Comparison of ENCODE assay signal across 1 cellular context in genomic region chr2:219248845-219249202, GRCh38.
TF ChIP-seq lines count a peak whose summit lies in the region.

No MANE protein-coding gene starts in this region.

TF ChIP-seq in endothelial cell of umbilical vein, 7 proteins besides CTCF, POLR2A, EP300 and RAD21:
- TF ChIP-seq GATA2 (IDR thresholded peaks at IDR 0.05; ENCODE audit: insufficient read depth, insufficient read length, low read depth, low read length) (no peak), MYC (IDR thresholded peaks at IDR 0.05; ENCODE audit: low read depth, low read length) (no peak), JUN (IDR thresholded peaks at IDR 0.05; ENCODE audit: borderline replicate concordance, insufficient read depth, insufficient read length, low read depth) (no peak), MAX (IDR thresholded peaks at IDR 0.05; ENCODE audit: insufficient read depth, insufficient read length) (no peak), FOS (IDR thresholded peaks at IDR 0.05; ENCODE audit: borderline replicate concordance, insufficient read depth, low read length) (no peak), POLR2AphosphoS5 (IDR thresholded peaks at IDR 0.05; ENCODE audit: insufficient read depth, low read depth, low read length) (no peak), EZH2 (IDR thresholded peaks at IDR 0.05; ENCODE audit: borderline replicate concordance, low read depth, low read length, severe bottlenecking) (no peak)
